Comparison of ENCODE assay signal across 1 cellular context in genomic region chr12:67025543-67026114, GRCh38.
TF ChIP-seq lines count a peak whose summit lies in the region.

No MANE protein-coding gene starts in this region.

TF ChIP-seq in IMR-90, 13 proteins besides CTCF, POLR2A, EP300 and RAD21 (continued from another document):
- no peak for TF ChIP-seq RFX5 (IDR thresholded peaks at IDR 0.05; ENCODE audit: low read depth, low read length)
- no peak for TF ChIP-seq ELK1 (IDR thresholded peaks at IDR 0.05; ENCODE audit: borderline replicate concordance, low read depth, low read length)
- TF ChIP-seq BHLHE40 (IDR thresholded peaks at IDR 0.05; ENCODE audit: low read depth, low read length) = no peak
- no peak for TF ChIP-seq FOS (IDR thresholded peaks at IDR 0.05; ENCODE audit: low read depth, low read length)
- TF ChIP-seq MXI1 (IDR thresholded peaks at IDR 0.05; ENCODE audit: borderline replicate concordance, low read depth, low read length) = no peak
- no peak for TF ChIP-seq CEBPB (IDR thresholded peaks at IDR 0.05; ENCODE audit: low read depth, low read length)
- no peak for TF ChIP-seq USF2 (IDR thresholded peaks at IDR 0.05; ENCODE audit: low read depth, low read length)
- TF ChIP-seq MAFK (IDR thresholded peaks at IDR 0.05; ENCODE audit: low read depth, low read length) = no peak
- TF ChIP-seq NFE2L2 (IDR thresholded peaks at IDR 0.05; ENCODE audit: low read depth, low read length) = no peak
- no peak for TF ChIP-seq RCOR1 (IDR thresholded peaks at IDR 0.05; ENCODE audit: insufficient replicate concordance, low read length)
